8 cellular contexts compared by ENCODE assay signal in the genomic region with DNA sequence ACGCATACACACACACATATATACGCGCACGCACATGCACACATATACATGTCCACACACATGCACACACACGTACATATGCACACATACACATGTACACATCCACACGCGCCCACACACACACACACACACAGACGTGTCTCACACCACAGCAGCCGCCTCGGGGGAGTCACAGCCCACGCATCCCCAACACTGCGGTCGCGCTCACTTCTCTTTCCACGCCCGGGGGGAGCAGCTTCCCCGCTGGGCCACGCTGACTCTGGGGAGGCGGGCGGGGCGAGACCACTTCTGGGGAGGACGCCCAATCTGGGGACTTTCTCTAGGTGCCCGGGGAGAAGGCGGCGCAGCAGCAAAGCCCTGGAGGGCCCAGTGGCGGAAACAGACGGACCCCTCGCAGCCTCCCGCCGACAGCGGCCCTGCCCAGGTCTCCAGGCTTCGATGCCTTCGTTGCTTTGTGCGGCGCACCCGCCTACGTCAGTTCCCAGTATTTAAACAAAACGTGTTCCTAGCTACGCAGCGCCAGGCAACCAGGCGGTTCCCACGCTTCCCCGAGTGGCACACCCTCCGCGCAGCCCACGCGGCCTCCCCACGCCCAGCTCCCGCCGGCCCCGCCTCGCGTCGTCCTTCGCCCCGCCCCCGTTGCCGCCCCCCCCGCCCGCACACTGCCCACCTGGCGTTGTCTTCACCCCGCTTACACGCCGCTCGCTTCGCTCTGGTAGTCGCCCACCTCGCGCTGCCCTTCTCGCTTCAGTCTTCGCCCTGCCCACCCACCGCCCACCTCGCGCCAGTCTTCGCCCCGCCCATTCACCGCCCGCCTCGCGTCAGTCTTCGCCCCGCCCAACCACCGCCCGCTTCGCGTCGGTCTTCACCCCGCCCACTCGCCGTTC. TPM values are rescaled to one million over a fixed set of nuclear protein-coding genes. Genes with fewer than 3 reads are reported as not detected.
DNase-seq lines count a peak whose midpoint lies in the region; ATAC-seq and TF ChIP-seq lines count a peak whose summit lies in the region.

No MANE protein-coding gene starts in this region.

- H3K27me3 ChIP-seq in CD8-positive, alpha-beta memory T cell (ENCODE audit: insufficient read depth, low read length, poor library complexity, severe bottlenecking) = no peaks in the 10 kb centered on the region
- H3K27me3 ChIP-seq in endodermal cell (ENCODE audit: control insufficient read depth, insufficient read depth, low read length, poor library complexity, severe bottlenecking) = no peaks in the 10 kb centered on the region
- H3K27me3 ChIP-seq in naive thymus-derived CD4-positive, alpha-beta T cell (ENCODE audit: control insufficient read depth in 2 of 2, insufficient read depth in 2 of 2, low read length in 2 of 2) = no peaks in the 10 kb centered on the region

- H3K36me3 Mint-ChIP-seq in CD8-positive, alpha-beta memory T cell = peaks cover 3 to 23% (median 19%) of the 10 kb centered on the region in 3 donors
- peaks cover 18% of the 10 kb centered on the region for H3K36me3 Mint-ChIP-seq in activated CD4-positive, alpha-beta T cell treated with anti-CD3 and anti-CD28 coated beads, Interleukin-2, amount 10 ng/mL, durations not matched to agents 24 days and 14 days (ENCODE audit: low read depth)
- H3K36me3 Mint-ChIP-seq in endodermal cell (ENCODE audit: low read depth) = peaks cover 8% of the 10 kb centered on the region
- H3K36me3 Mint-ChIP-seq in naive thymus-derived CD4-positive, alpha-beta T cell = peaks cover 5 to 27% (median 16%) of the 10 kb centered on the region in 5 donors

- peak; percentile 69 to 87 (median 82) for DNase-seq in CD8-positive, alpha-beta memory T cell
- DNase-seq in activated CD4-positive, alpha-beta T cell treated with anti-CD3 and anti-CD28 coated beads, Interleukin-2, amount 10 ng/mL, durations not matched to agents 24 days and 14 days = peak; percentile 94
- DNase-seq in endodermal cell = no peak
- peak; percentile 71 to 89 (median 83) for DNase-seq in naive thymus-derived CD4-positive, alpha-beta T cell
- DNase-seq in substantia nigra (lab: John Stamatoyannopoulos, UW) = peak in 26 of 49 donors; percentile 18 to 95 (median 78)
- DNase-seq in LoVo (ENCODE audit: low spot score) = no peak

- H3K9ac ChIP-seq in endodermal cell (ENCODE audit: extremely low read depth, low read length, poor library complexity, severe bottlenecking) = peak overlapping the region; percentile 69

- WGBS in endodermal cell (ENCODE audit: insufficient coverage in 1 of 2, insufficient read length in 1 of 2), 2 experiments = 8 to 20% methylated on average over 31 to 90 of the region's 90 CpGs

- H3K9me3 Mint-ChIP-seq in CD8-positive, alpha-beta memory T cell = peaks cover 0 to 11% (median 7%) of the 10 kb centered on the region in 5 donors
- peaks cover 13% of the 10 kb centered on the region for H3K9me3 Mint-ChIP-seq in activated CD4-positive, alpha-beta T cell treated with anti-CD3 and anti-CD28 coated beads, Interleukin-2, amount 10 ng/mL, durations not matched to agents 24 days and 14 days
- H3K9me3 Mint-ChIP-seq in endodermal cell = peaks cover 1% of the 10 kb centered on the region
- peaks cover 0 to 20% (median 5%) of the 10 kb centered on the region in 11 donors for H3K9me3 Mint-ChIP-seq in naive thymus-derived CD4-positive, alpha-beta T cell

- intact Hi-C loops in activated CD4-positive, alpha-beta T cell treated with anti-CD3 and anti-CD28 coated beads, Interleukin-2, amount 10 ng/mL, durations not matched to agents 24 days and 14 days (cut with micrococcal nuclease) = loop anchor here (1.0 to 2.0 kb wide), 7 partner anchors 45 to 964 kb away; a partner anchor contains a TSS
- intact Hi-C loops in naive thymus-derived CD4-positive, alpha-beta T cell (cut with micrococcal nuclease) = loop anchor here (1.0 to 5.0 kb wide), 9 partner anchors 45 to 641 kb away; a partner anchor contains a TSS

- CTCF ChIA-PET in CD8-positive, alpha-beta memory T cell (lab: Charles Lee) = interaction anchor here (1.3 to 2.5 kb wide), 2 partner anchors 48 to 83 kb away, joined by 3 to 9 read pairs; no protein-coding TSS in a partner anchor
- CTCF ChIA-PET in naive thymus-derived CD4-positive, alpha-beta T cell (lab: Charles Lee) = no interaction called here

- H3K4me1 Mint-ChIP-seq in CD8-positive, alpha-beta memory T cell = peaks cover 25 to 30% (median 29%) of the 10 kb centered on the region in 3 donors
- H3K4me1 Mint-ChIP-seq in activated CD4-positive, alpha-beta T cell treated with anti-CD3 and anti-CD28 coated beads, Interleukin-2, amount 10 ng/mL, durations not matched to agents 24 days and 14 days = peaks cover 30% of the 10 kb centered on the region
- H3K4me1 Mint-ChIP-seq in endodermal cell = peaks cover 14% of the 10 kb centered on the region
- H3K4me1 Mint-ChIP-seq in naive thymus-derived CD4-positive, alpha-beta T cell = peaks cover 22 to 36% (median 29%) of the 10 kb centered on the region in 7 donors

- peak; percentile 43 for ATAC-seq in GM21515 (IDR thresholded peaks at IDR 0.05; ENCODE audit: unreplicated experiment)
- peak; percentile 58 for ATAC-seq in naive thymus-derived CD4-positive, alpha-beta T cell

- no peak for TF ChIP-seq CTCF in endodermal cell (conservative IDR thresholded peaks at IDR 0.05)

- POLR2A ChIA-PET in CD8-positive, alpha-beta memory T cell (lab: Charles Lee) = interaction anchor here (0.5 to 1.9 kb wide), 8 partner anchors 44 to 354 kb away, joined by 3 to 9 read pairs (median 6); a partner anchor contains a TSS
- POLR2A ChIA-PET in naive thymus-derived CD4-positive, alpha-beta T cell (lab: Charles Lee) = interaction anchor here (0.6 to 2.1 kb wide), 9 partner anchors 10 to 355 kb away, joined by 3 to 9 read pairs (median 4); a partner anchor contains a TSS

- no peak for TF ChIP-seq RAD21 in Ishikawa (IDR thresholded peaks at IDR 0.05; ENCODE audit: low read depth)

- peaks cover 21% of the 10 kb centered on the region for H3K4me1 ChIP-seq in CD8-positive, alpha-beta memory T cell (ENCODE audit: insufficient read depth, low read length)
- peaks cover 4% of the 10 kb centered on the region for H3K4me1 ChIP-seq in endodermal cell (ENCODE audit: control insufficient read depth, insufficient read depth, low read length)
- H3K4me1 ChIP-seq in naive thymus-derived CD4-positive, alpha-beta T cell (ENCODE audit: control insufficient read depth in 2 of 2, insufficient read depth in 2 of 2, low read length in 2 of 2) = peaks cover 8 to 14% of the 10 kb centered on the region in 2 donors

- no peaks in the 10 kb centered on the region for H3K36me3 ChIP-seq in CD8-positive, alpha-beta memory T cell (ENCODE audit: insufficient read depth, low read length)
- peaks cover 6% of the 10 kb centered on the region for H3K36me3 ChIP-seq in endodermal cell (ENCODE audit: control insufficient read depth, insufficient read depth, low read length)
- peaks cover 0 to 8% (median 0%) of the 10 kb centered on the region in 3 experiments for H3K36me3 ChIP-seq in naive thymus-derived CD4-positive, alpha-beta T cell (ENCODE audit: control insufficient read depth in 2 of 3, insufficient read depth in 3 of 3, low read length in 3 of 3)

- H3K27me3 Mint-ChIP-seq in CD8-positive, alpha-beta memory T cell = no peaks in the 10 kb centered on the region
- H3K27me3 Mint-ChIP-seq in activated CD4-positive, alpha-beta T cell treated with anti-CD3 and anti-CD28 coated beads, Interleukin-2, amount 10 ng/mL, durations not matched to agents 24 days and 14 days = peaks cover 4% of the 10 kb centered on the region
- H3K27me3 Mint-ChIP-seq in endodermal cell (ENCODE audit: insufficient read depth) = peaks cover 24% of the 10 kb centered on the region
- H3K27me3 Mint-ChIP-seq in naive thymus-derived CD4-positive, alpha-beta T cell = no peaks in the 10 kb centered on the region

- peak overlapping the region; percentile 92 for H3K27ac ChIP-seq in CD8-positive, alpha-beta memory T cell (ENCODE audit: low read depth, low read length)
- H3K27ac ChIP-seq in endodermal cell (ENCODE audit: low read depth, low read length) (peak overlapping the region; percentile 47), substantia nigra (ENCODE audit: low read depth, low read length, poor library complexity, severe bottlenecking) (peak overlapping the region; percentile 75)
- H3K27ac ChIP-seq in naive thymus-derived CD4-positive, alpha-beta T cell (ENCODE audit: low read depth, low read length) = peak overlapping the region; percentile 87

- H3K9me3 ChIP-seq in CD8-positive, alpha-beta memory T cell (ENCODE audit: low read length) = no peaks in the 10 kb centered on the region
- no peaks in the 10 kb centered on the region for H3K9me3 ChIP-seq in endodermal cell (ENCODE audit: control insufficient read depth, low read length)
- no peaks in the 10 kb centered on the region for H3K9me3 ChIP-seq in naive thymus-derived CD4-positive, alpha-beta T cell (ENCODE audit: control insufficient read depth in 2 of 3, low read length in 3 of 3)

- H3K4me3 Mint-ChIP-seq in CD8-positive, alpha-beta memory T cell = peak overlapping the region; percentile 81 to 95 (median 90)
- H3K4me3 Mint-ChIP-seq in activated CD4-positive, alpha-beta T cell treated with anti-CD3 and anti-CD28 coated beads, Interleukin-2, amount 10 ng/mL, durations not matched to agents 24 days and 14 days = peak overlapping the region; percentile 94
- H3K4me3 Mint-ChIP-seq in endodermal cell = peak overlapping the region; percentile 80
- H3K4me3 Mint-ChIP-seq in naive thymus-derived CD4-positive, alpha-beta T cell = peak overlapping the region; percentile 84 to 95 (median 91)

- H3K27ac Mint-ChIP-seq in CD8-positive, alpha-beta memory T cell = peak overlapping the region; percentile 87 to 97 (median 94)
- H3K27ac Mint-ChIP-seq in activated CD4-positive, alpha-beta T cell treated with anti-CD3 and anti-CD28 coated beads, Interleukin-2, amount 10 ng/mL, durations not matched to agents 24 days and 14 days = peak overlapping the region; percentile 97
- peak overlapping the region; percentile 96 for H3K27ac Mint-ChIP-seq in endodermal cell
- peak overlapping the region; percentile 86 to 99 (median 96) for H3K27ac Mint-ChIP-seq in naive thymus-derived CD4-positive, alpha-beta T cell

- TF ChIP-seq EP300 in Ishikawa (IDR thresholded peaks at IDR 0.05; ENCODE audit: borderline replicate concordance) = no peak

- peak overlapping the region; percentile 82 for H3K4me3 ChIP-seq in CD8-positive, alpha-beta memory T cell (ENCODE audit: low read length)
- peak overlapping the region; percentile 81 for H3K4me3 ChIP-seq in endodermal cell (ENCODE audit: low read length)
- peak overlapping the region; percentile 77 for H3K4me3 ChIP-seq in naive thymus-derived CD4-positive, alpha-beta T cell (ENCODE audit: low read length)

RNA-seq across cellular contexts. Expression of a gene that starts 0.8 kb away (rescaled TPM):
- total RNA-seq in CD8-positive, alpha-beta memory T cell = 10 to 100 TPM; 39.7 to 40.6 TPM
- 10.0 TPM for polyA plus RNA-seq in CD8-positive, alpha-beta memory T cell
- total RNA-seq in activated CD4-positive, alpha-beta T cell treated with anti-CD3 and anti-CD28 coated beads, Interleukin-2, amount 10 ng/mL, durations not matched to agents 24 days and 14 days = 46.0 and 49.9 TPM in 2 replicates
- 10 to 100 TPM; 16.6 to 27.6 TPM for total RNA-seq in endodermal cell
- polyA plus RNA-seq in endodermal cell (2013, experiment 1 of 2) = 26.5 TPM
- 24.5 TPM for polyA plus RNA-seq in endodermal cell (2013, experiment 2 of 2)
- total RNA-seq in naive thymus-derived CD4-positive, alpha-beta T cell = 10 to 100 TPM; 17.6 to 23.5 (median 21.7) TPM
- polyA plus RNA-seq in naive thymus-derived CD4-positive, alpha-beta T cell = 10 to 100 TPM; 14.6 to 15.7 TPM

RNA-seq across cellular contexts. Expression of a gene that starts 45.1 kb away (rescaled TPM):
- 100 to 1,000 TPM; 198 to 202 TPM for total RNA-seq in CD8-positive, alpha-beta memory T cell
- 260 TPM for polyA plus RNA-seq in CD8-positive, alpha-beta memory T cell
- total RNA-seq in activated CD4-positive, alpha-beta T cell treated with anti-CD3 and anti-CD28 coated beads, Interleukin-2, amount 10 ng/mL, durations not matched to agents 24 days and 14 days = 198 and 210 TPM in 2 replicates
- total RNA-seq in endodermal cell = 100 to 1,000 TPM; 117 to 138 TPM
- polyA plus RNA-seq in endodermal cell (2013, experiment 1 of 2) = 151 TPM
- polyA plus RNA-seq in endodermal cell (2013, experiment 2 of 2) = 154 TPM
- 100 to 1,000 TPM in 1 of 5 experiments, 10 to 100 TPM in 4; 56.9 to 107 (median 69.7) TPM for total RNA-seq in naive thymus-derived CD4-positive, alpha-beta T cell
- polyA plus RNA-seq in naive thymus-derived CD4-positive, alpha-beta T cell = 100 to 1,000 TPM; 165 to 205 TPM

Comparison
In these comparisons a context has a peak if more than half of its experiments do, and no peak if none do; other contexts are left out.
1. DNase-seq: peak in CD8-positive, alpha-beta memory T cell (5 of 5), activated CD4-positive, alpha-beta T cell treated with anti-CD3 and anti-CD28 coated beads, Interleukin-2, amount 10 ng/mL, durations not matched to agents 24 days and 14 days (single experiment), naive thymus-derived CD4-positive, alpha-beta T cell (9 of 9) and substantia nigra (26 of 49); none in endodermal cell (single experiment) and LoVo (single experiment).
2. Peak in every context shown above with its lines, with median percentiles within 50 percentile points of each other: H3K27ac ChIP-seq, H3K4me3 ChIP-seq, H3K27ac Mint-ChIP-seq and H3K4me3 Mint-ChIP-seq.